In the genomic region with DNA sequence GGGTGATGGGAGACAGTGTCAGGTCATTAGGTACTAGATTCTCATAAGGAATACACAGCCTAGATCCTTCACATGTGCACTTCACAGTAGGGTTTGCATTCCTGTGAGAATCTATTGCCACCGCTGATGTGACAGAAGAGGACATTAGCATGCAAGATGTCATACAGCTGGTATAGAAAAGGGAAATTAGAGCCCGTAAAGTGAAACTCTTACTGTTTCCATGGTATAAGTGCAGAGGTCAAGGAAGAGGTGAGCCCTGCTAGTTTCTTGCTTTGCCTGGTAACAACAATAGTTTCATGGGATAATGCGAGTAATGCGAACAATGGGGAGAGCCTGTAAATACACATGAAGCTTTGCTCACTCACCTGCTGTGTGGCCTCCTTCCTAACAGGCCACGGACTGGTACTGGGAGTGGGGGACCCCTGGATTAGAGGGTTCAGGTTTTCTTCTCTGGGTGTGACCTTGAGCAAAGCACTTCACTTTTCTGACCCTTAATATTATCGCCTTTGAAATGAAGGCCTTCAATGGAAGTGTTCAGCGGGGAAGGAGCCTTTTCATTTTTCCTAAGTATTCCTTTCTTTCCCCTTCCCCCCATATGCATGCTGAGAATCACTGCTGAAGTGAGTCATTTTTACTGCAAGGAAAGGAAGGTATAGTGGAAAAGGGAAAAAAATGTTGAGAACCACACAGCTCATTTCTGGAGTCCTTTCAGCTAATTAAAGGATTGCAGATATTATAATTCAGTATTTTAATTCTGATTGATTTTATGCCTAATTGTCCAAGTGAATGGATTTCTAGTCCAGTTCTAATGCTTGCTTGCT, we compare ENCODE assay signal across 21 cellular contexts.
DNase-seq lines count a peak whose midpoint lies in the region; ATAC-seq and TF ChIP-seq lines count a peak whose summit lies in the region.
"Had no signal": no experiment of that assay in that cellular context is flagged by ENCODE, and none has a peak within 500 bp of the region (broad histone marks: within the 10 kb centered on the region; RNA-seq: fewer than 3 reads in every experiment).

No MANE protein-coding gene starts in this region.

- 92% methylated on average over 7 of the region's 7 CpGs for WGBS in hepatocyte (ENCODE audit: low lambda C conversion rate, missing lambda C conversion rate)

- H3K4me1 Mint-ChIP-seq in stimulated activated naive CD8-positive, alpha-beta T cell treated with anti-CD3 and anti-CD28 coated beads, Interleukin-15, amount 100 ng/mL, for 72 hours, result peaks cover 8% of the 10 kb centered on the region
- H3K4me1 Mint-ChIP-seq: activated CD4-positive, alpha-beta T cell treated with anti-CD3 and anti-CD28 coated beads for 36 hours; CD4-positive, alpha-beta memory T cell; natural killer cell had no signal

- H3K4me3 Mint-ChIP-seq in stimulated activated naive CD8-positive, alpha-beta T cell treated with anti-CD3 and anti-CD28 coated beads, Interleukin-15, amount 100 ng/mL, for 72 hours, result no peak overlapping the region
- H3K4me3 Mint-ChIP-seq: activated CD4-positive, alpha-beta T cell treated with anti-CD3 and anti-CD28 coated beads for 36 hours; CD4-positive, alpha-beta memory T cell; natural killer cell; type B pancreatic cell had no signal

- H3K9me3 Mint-ChIP-seq in stimulated activated naive CD8-positive, alpha-beta T cell treated with anti-CD3 and anti-CD28 coated beads, Interleukin-15, amount 100 ng/mL, for 72 hours, result peaks cover 2 to 18% of the 10 kb centered on the region in 2 donors
- H3K9me3 Mint-ChIP-seq: natural killer cell had no signal

- no peaks in the 10 kb centered on the region for H3K9me2 ChIP-seq in hepatocyte (replicated peaks; ENCODE audit: insufficient read depth)

- H3K36me3 ChIP-seq in left ventricle myocardium inferior, result no peaks in the 10 kb centered on the region
- no peaks in the 10 kb centered on the region for H3K36me3 ChIP-seq in hepatocyte (replicated peaks; ENCODE audit: insufficient read depth, low read depth)

- no peaks in the 10 kb centered on the region for H3K27me3 Mint-ChIP-seq in stimulated activated naive CD8-positive, alpha-beta T cell treated with anti-CD3 and anti-CD28 coated beads, Interleukin-15, amount 100 ng/mL, for 72 hours
- H3K27me3 Mint-ChIP-seq: activated CD4-positive, alpha-beta T cell treated with anti-CD3 and anti-CD28 coated beads for 36 hours; CD4-positive, alpha-beta memory T cell had no signal

- no peak overlapping the region for H3K4me2 ChIP-seq in hepatocyte

- H4K20me1 ChIP-seq in hepatocyte (ENCODE audit: insufficient read depth, poor library complexity, severe bottlenecking), result no peaks in the 10 kb centered on the region

- no peak overlapping the region for H2AFZ ChIP-seq in hepatocyte

- H3K4me3 ChIP-seq in left ventricle myocardium inferior (no peak overlapping the region), hepatocyte (no peak overlapping the region)

- peaks cover 51% of the 10 kb centered on the region for H3K4me1 ChIP-seq in left ventricle myocardium inferior
- H3K4me1 ChIP-seq in hepatocyte (ENCODE audit: insufficient read depth), result no peaks in the 10 kb centered on the region

- peaks cover 12% of the 10 kb centered on the region for H3K79me2 ChIP-seq in hepatocyte

- peak overlapping the region; percentile 29 for H3K27ac ChIP-seq in left ventricle myocardium inferior (replicated peaks)
- H3K27ac ChIP-seq in hepatocyte, result no peak overlapping the region

- ATAC-seq in Right ventricle myocardium superior (ENCODE audit: poor library complexity), result no peak
- no peak for ATAC-seq in stimulated activated naive CD8-positive, alpha-beta T cell treated with anti-CD3 and anti-CD28 coated beads, Interleukin-15, amount 100 ng/mL, for 72 hours
- ATAC-seq: activated CD4-positive, alpha-beta T cell treated with anti-CD3 and anti-CD28 coated beads for 36 hours; natural killer cell had no signal

- no peak overlapping the region for H3K27ac Mint-ChIP-seq in stimulated activated naive CD8-positive, alpha-beta T cell treated with anti-CD3 and anti-CD28 coated beads, Interleukin-15, amount 100 ng/mL, for 72 hours
- H3K27ac Mint-ChIP-seq: activated CD4-positive, alpha-beta T cell treated with anti-CD3 and anti-CD28 coated beads for 36 hours; CD4-positive, alpha-beta memory T cell; natural killer cell; type B pancreatic cell had no signal

- DNase-seq in left ventricle myocardium inferior, result no peak
- DNase-seq in Right ventricle myocardium superior, result no peak
- DNase-seq in amniotic epithelial cell (ENCODE audit: low read depth), result peak; percentile 9
- peak; percentile 15 for DNase-seq in kidney tubule cell (ENCODE audit: low spot score)
- no peak for DNase-seq in AML-193 (lab: John Stamatoyannopoulos, UW)
- DNase-seq in hepatocyte (ENCODE audit: low spot score), result no peak
- DNase-seq in stimulated activated naive CD8-positive, alpha-beta T cell treated with anti-CD3 and anti-CD28 coated beads, Interleukin-15, amount 100 ng/mL, for 72 hours, result no peak
- no peak for DNase-seq in AG08395 (ENCODE audit: low spot score)
- DNase-seq: activated CD4-positive, alpha-beta T cell treated with anti-CD3 and anti-CD28 coated beads for 36 hours; activated CD8-positive, alpha-beta memory T cell treated with anti-CD3 and anti-CD28 coated beads, Interleukin-2, amount 50 U/mL, for 4 hours; activated naive CD4-positive, alpha-beta T cell; CD4-positive, alpha-beta memory T cell; cortex of kidney; DMS79; glutamatergic neuron; natural killer cell; NCI-H2029; NCI-H524; stimulated activated CD4-positive, alpha-beta T cell treated with anti-CD3 and anti-CD28 coated beads, Interleukin-12 subunit alpha, Interleukin-12 subunit beta, amount 100 ng/mL, for 4 hours; stimulated activated naive CD4-positive, alpha-beta T cell had no signal

- H3K27me3 ChIP-seq in left ventricle myocardium inferior (ENCODE audit: low read depth) (no peaks in the 10 kb centered on the region), hepatocyte (no peaks in the 10 kb centered on the region)

- H3K9me3 ChIP-seq in left ventricle myocardium inferior (replicated peaks), result peaks cover 17% of the 10 kb centered on the region
- H3K9me3 ChIP-seq in hepatocyte (ENCODE audit: low read depth), result no peaks in the 10 kb centered on the region

- intact Hi-C loops in left ventricle myocardium inferior (cut with micrococcal nuclease), result no loop called here
- intact Hi-C loops in Right ventricle myocardium superior (cut with DNase I), result no loop called here

- TF ChIP-seq CTCF in left ventricle myocardium inferior (IDR thresholded peaks at IDR 0.05; ENCODE audit: borderline replicate concordance), result no peak
- no peak for TF ChIP-seq CTCF in hepatocyte (IDR thresholded peaks at IDR 0.05; ENCODE audit: poor library complexity)

Comparison
In these comparisons a context has a peak if more than half of its experiments do, and no peak if none do; other contexts are left out.
1. DNase-seq: peak in amniotic epithelial cell (single experiment) and kidney tubule cell (single experiment); none in left ventricle myocardium inferior (single experiment), Right ventricle myocardium superior (single experiment), AML-193 (0 of 2), hepatocyte (single experiment), stimulated activated naive CD8-positive, alpha-beta T cell treated with anti-CD3 and anti-CD28 coated beads, Interleukin-15, amount 100 ng/mL, for 72 hours (0 of 2) and AG08395 (single experiment).